11 cellular contexts compared by ENCODE assay signal in genomic region chr11:48034926-48035876, GRCh38. TPM values are rescaled to one million over a fixed set of nuclear protein-coding genes. Genes with fewer than 3 reads are reported as not detected.
DNase-seq lines count a peak whose midpoint lies in the region; ATAC-seq and TF ChIP-seq lines count a peak whose summit lies in the region.
"Had no signal": no experiment of that assay in that cellular context is flagged by ENCODE, and none has a peak within 500 bp of the region (broad histone marks: within the 10 kb centered on the region; RNA-seq: fewer than 3 reads in every experiment).

No MANE protein-coding gene starts in this region.

- 41 to 56% (median 41%) methylated on average over 14 of the region's 14 CpGs for WGBS in psoas muscle, 3 donors

- H3K36me3 ChIP-seq in CD8-positive, alpha-beta memory T cell (ENCODE audit: insufficient read depth, low read length), result no peaks in the 10 kb centered on the region
- H3K36me3 ChIP-seq in Panc1 (ENCODE audit: control insufficient read depth, insufficient read depth, low read length) (no peaks in the 10 kb centered on the region), psoas muscle (ENCODE audit: insufficient read depth in 1 of 2, low read depth in 1 of 2) (no peaks in the 10 kb centered on the region)

- BruUV-seq in Panc1 (replicated peaks; lab: Mats Ljungman, UMichigan), result TSS peak; percentile 30

- no peak overlapping the region for H3K27ac ChIP-seq in CD8-positive, alpha-beta memory T cell (ENCODE audit: low read depth, low read length)
- no peak overlapping the region for H3K27ac ChIP-seq in Panc1 (ENCODE audit: low read length)
- peak overlapping the region; percentile 89 for H3K27ac ChIP-seq in psoas muscle

- DNase-seq in CD8-positive, alpha-beta memory T cell, result no peak
- DNase-seq in Panc1 (ENCODE audit: low read depth, low spot score) (no peak), Right ventricle myocardium inferior (ENCODE audit: missing footprints) (no peak), psoas muscle (peak; percentile 87 to 92), islet precursor cell (no peak), NCI-H446 treated with DMSO at 0.1 percent for 48 hours (lab: John Stamatoyannopoulos, UW) (no peak)
- DNase-seq: activated gamma-delta T cell, GF-D8, NCI-H1436 had no signal

- H3K27me3 ChIP-seq in CD8-positive, alpha-beta memory T cell (ENCODE audit: insufficient read depth, low read length, poor library complexity, severe bottlenecking), result no peaks in the 10 kb centered on the region
- H3K27me3 ChIP-seq in Panc1 (ENCODE audit: control insufficient read depth, insufficient read depth, low read length) (no peaks in the 10 kb centered on the region), psoas muscle (ENCODE audit: insufficient read depth in 3 of 3, low read length in 2 of 3) (no peaks in the 10 kb centered on the region)

- no peaks in the 10 kb centered on the region for H3K9me3 ChIP-seq in CD8-positive, alpha-beta memory T cell (ENCODE audit: low read length)
- no peaks in the 10 kb centered on the region for H3K9me3 ChIP-seq in Panc1 (ENCODE audit: control insufficient read depth, insufficient read depth, low read depth, low read length)
- H3K9me3 ChIP-seq in psoas muscle, result no peaks in the 10 kb centered on the region

- in situ Hi-C loops in Panc1 (cut with HindIII; ENCODE audit: low pct_unique_long_range_greater_than_20kb, low sequenced_read_pairs), result no loop called here

- peak overlapping the region in 1 of 7 donors; percentile 20 for H3K4me3 Mint-ChIP-seq in CD8-positive, alpha-beta memory T cell

- ATAC-seq in Panc1, result no peak
- peak; percentile 15 for ATAC-seq in Right ventricle myocardium inferior
- peak; percentile 87 to 92 (median 92) for ATAC-seq in psoas muscle
- ATAC-seq in HG03565 (IDR thresholded peaks at IDR 0.05; ENCODE audit: unreplicated experiment), result no peak
- ATAC-seq in GM18868 (IDR thresholded peaks at IDR 0.05; ENCODE audit: unreplicated experiment), result no peak

- H3K4me3 ChIP-seq in CD8-positive, alpha-beta memory T cell (ENCODE audit: low read length), result no peak overlapping the region
- H3K4me3 ChIP-seq in Panc1 (ENCODE audit: low read depth in 2 of 2, low read length in 2 of 2) (no peak overlapping the region), psoas muscle (no peak overlapping the region)

- TF ChIP-seq CTCF in Panc1 (IDR thresholded peaks at IDR 0.05) (no peak), psoas muscle (IDR thresholded peaks at IDR 0.05) (no peak)

- POLR2A ChIA-PET in CD8-positive, alpha-beta memory T cell (lab: Charles Lee), result interaction anchor here (0.7 kb wide), 1 partner anchor 17 kb away, joined by 10 read pairs; no protein-coding TSS in a partner anchor
- POLR2A ChIA-PET in Panc1 (lab: Charles Lee), result no interaction called here

- peaks cover 44% of the 10 kb centered on the region for H3K4me1 ChIP-seq in CD8-positive, alpha-beta memory T cell (ENCODE audit: insufficient read depth, low read length)
- H3K4me1 ChIP-seq in Panc1 (ENCODE audit: control insufficient read depth, insufficient read depth, low read length), result peaks cover 3% of the 10 kb centered on the region; the same call in 1 of the 2 replicates
- peaks cover 40% of the 10 kb centered on the region for H3K4me1 ChIP-seq in psoas muscle

- H3K9me3 Mint-ChIP-seq in CD8-positive, alpha-beta memory T cell, result no peaks in the 10 kb centered on the region

- intact Hi-C loops in Panc1 (cut with micrococcal nuclease; ENCODE audit: unreplicated experiment) (no loop called here), Right ventricle myocardium inferior (cut with DNase I) (no loop called here), psoas muscle (cut with DNase I) (loop anchor here (5.0 to 10.0 kb wide), 2 partner anchors 43 to 50 kb away; no protein-coding TSS in a partner anchor)

- peaks cover 56 to 76% (median 70%) of the 10 kb centered on the region in 3 donors for H3K4me1 Mint-ChIP-seq in CD8-positive, alpha-beta memory T cell

- no peaks in the 10 kb centered on the region for H3K27me3 Mint-ChIP-seq in CD8-positive, alpha-beta memory T cell

- CTCF ChIA-PET in CD8-positive, alpha-beta memory T cell (lab: Charles Lee), result interaction anchor here (1.1 to 1.2 kb wide), 3 partner anchors 9 to 34 kb away, joined by 3 read pairs; no protein-coding TSS in a partner anchor
- CTCF ChIA-PET in Panc1 (lab: Charles Lee), result interaction anchor here (0.7 kb wide), 1 partner anchor 51 kb away, joined by 3 read pairs; no protein-coding TSS in a partner anchor

- peak overlapping the region in 6 of 8 donors; percentile 47 to 78 (median 52) for H3K27ac Mint-ChIP-seq in CD8-positive, alpha-beta memory T cell

- peaks cover 0 to 29% (median 5%) of the 10 kb centered on the region in 3 donors for H3K36me3 Mint-ChIP-seq in CD8-positive, alpha-beta memory T cell

RNA-seq across cellular contexts. Expression of gene PTPRJ, which starts 54.8 kb away (rescaled TPM):
- total RNA-seq in CD8-positive, alpha-beta memory T cell, result 10 to 100 TPM; 25.1 to 25.6 TPM
- 16.0 TPM for polyA plus RNA-seq in CD8-positive, alpha-beta memory T cell
- total RNA-seq in Panc1 (2021; ENCODE audit: unreplicated experiment), result 73.6 TPM
- polyA plus RNA-seq in Panc1 (2012; ENCODE audit: insufficient read length), result 22.0 TPM
- total RNA-seq in Right ventricle myocardium inferior, result 7.2 TPM
- total RNA-seq in psoas muscle, result 10 to 100 TPM in 1 of 4 donors, 1 to 10 TPM in 3; 2.6 to 12.4 (median 4.7) TPM
- 1 to 10 TPM in 1 of 3 donors, under 1 TPM in 2; 0.32 to 4.4 (median 0.71) TPM for polyA plus RNA-seq in psoas muscle

Comparison
In these comparisons a context has a peak if more than half of its experiments do, and no peak if none do; other contexts are left out.
1. DNase-seq: peak in psoas muscle (2 of 2); none in CD8-positive, alpha-beta memory T cell (0 of 5), Panc1 (single experiment), Right ventricle myocardium inferior (single experiment), islet precursor cell (single experiment) and NCI-H446 treated with DMSO at 0.1 percent for 48 hours (single experiment).
2. ATAC-seq: peak in Right ventricle myocardium inferior (single experiment) and psoas muscle (4 of 4); none in Panc1 (single experiment), HG03565 (single experiment) and GM18868 (single experiment).
3. intact Hi-C loops: an anchor here in psoas muscle (5.0 to 10.0 kb wide); none called in Panc1 and Right ventricle myocardium inferior.